ENCODE assay signal across 1 cellular context in genomic region chr1:113517346-113517745, GRCh38.
TF ChIP-seq lines count a peak whose summit lies in the region.

No MANE protein-coding gene starts in this region.

TF ChIP-seq in HepG2, 621 proteins besides CTCF, POLR2A, EP300 and RAD21 (continued from another document):
- 0 out of 2 replicates have a peak, but pooled peaks have one; percentile 25 for TF ChIP-seq PAXIP1 (CRISPR knock-in tag; conservative IDR thresholded peaks at IDR 0.05)
- TF ChIP-seq, protein P1, sequence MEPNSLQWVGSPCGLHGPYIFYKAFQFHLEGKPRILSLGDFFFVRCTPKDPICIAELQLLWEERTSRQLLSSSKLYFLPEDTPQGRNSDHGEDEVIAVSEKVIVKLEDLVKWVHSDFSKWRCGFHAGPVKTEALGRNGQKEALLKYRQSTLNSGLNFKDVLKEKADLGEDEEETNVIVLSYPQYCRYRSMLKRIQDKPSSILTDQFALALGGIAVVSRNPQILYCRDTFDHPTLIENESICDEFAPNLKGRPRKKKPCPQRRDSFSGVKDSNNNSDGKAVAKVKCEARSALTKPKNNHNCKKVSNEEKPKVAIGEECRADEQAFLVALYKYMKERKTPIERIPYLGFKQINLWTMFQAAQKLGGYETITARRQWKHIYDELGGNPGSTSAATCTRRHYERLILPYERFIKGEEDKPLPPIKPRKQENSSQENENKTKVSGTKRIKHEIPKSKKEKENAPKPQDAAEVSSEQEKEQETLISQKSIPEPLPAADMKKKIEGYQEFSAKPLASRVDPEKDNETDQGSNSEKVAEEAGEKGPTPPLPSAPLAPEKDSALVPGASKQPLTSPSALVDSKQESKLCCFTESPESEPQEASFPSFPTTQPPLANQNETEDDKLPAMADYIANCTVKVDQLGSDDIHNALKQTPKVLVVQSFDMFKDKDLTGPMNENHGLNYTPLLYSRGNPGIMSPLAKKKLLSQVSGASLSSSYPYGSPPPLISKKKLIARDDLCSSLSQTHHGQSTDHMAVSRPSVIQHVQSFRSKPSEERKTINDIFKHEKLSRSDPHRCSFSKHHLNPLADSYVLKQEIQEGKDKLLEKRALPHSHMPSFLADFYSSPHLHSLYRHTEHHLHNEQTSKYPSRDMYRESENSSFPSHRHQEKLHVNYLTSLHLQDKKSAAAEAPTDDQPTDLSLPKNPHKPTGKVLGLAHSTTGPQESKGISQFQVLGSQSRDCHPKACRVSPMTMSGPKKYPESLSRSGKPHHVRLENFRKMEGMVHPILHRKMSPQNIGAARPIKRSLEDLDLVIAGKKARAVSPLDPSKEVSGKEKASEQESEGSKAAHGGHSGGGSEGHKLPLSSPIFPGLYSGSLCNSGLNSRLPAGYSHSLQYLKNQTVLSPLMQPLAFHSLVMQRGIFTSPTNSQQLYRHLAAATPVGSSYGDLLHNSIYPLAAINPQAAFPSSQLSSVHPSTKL (CRISPR knock-in tag; IDR thresholded peaks at IDR 0.05), result peak; percentile 49
- TF ChIP-seq, protein P2, sequence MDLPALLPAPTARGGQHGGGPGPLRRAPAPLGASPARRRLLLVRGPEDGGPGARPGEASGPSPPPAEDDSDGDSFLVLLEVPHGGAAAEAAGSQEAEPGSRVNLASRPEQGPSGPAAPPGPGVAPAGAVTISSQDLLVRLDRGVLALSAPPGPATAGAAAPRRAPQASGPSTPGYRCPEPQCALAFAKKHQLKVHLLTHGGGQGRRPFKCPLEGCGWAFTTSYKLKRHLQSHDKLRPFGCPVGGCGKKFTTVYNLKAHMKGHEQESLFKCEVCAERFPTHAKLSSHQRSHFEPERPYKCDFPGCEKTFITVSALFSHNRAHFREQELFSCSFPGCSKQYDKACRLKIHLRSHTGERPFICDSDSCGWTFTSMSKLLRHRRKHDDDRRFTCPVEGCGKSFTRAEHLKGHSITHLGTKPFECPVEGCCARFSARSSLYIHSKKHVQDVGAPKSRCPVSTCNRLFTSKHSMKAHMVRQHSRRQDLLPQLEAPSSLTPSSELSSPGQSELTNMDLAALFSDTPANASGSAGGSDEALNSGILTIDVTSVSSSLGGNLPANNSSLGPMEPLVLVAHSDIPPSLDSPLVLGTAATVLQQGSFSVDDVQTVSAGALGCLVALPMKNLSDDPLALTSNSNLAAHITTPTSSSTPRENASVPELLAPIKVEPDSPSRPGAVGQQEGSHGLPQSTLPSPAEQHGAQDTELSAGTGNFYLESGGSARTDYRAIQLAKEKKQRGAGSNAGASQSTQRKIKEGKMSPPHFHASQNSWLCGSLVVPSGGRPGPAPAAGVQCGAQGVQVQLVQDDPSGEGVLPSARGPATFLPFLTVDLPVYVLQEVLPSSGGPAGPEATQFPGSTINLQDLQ (CRISPR knock-in tag; IDR thresholded peaks at IDR 0.05), result no peak
- 0 out of 2 replicates have a peak, but pooled peaks have one; percentile 26 for TF ChIP-seq BCL6 (CRISPR knock-in tag; IDR thresholded peaks at IDR 0.05)
- no peak for TF ChIP-seq FOXA1 (IDR thresholded peaks at IDR 0.05)
- TF ChIP-seq FOXA1 (CRISPR knock-in tag; IDR thresholded peaks at IDR 0.05), result 0 out of 2 replicates have a peak, but pooled peaks have one; percentile 26
- TF ChIP-seq, protein P3, sequence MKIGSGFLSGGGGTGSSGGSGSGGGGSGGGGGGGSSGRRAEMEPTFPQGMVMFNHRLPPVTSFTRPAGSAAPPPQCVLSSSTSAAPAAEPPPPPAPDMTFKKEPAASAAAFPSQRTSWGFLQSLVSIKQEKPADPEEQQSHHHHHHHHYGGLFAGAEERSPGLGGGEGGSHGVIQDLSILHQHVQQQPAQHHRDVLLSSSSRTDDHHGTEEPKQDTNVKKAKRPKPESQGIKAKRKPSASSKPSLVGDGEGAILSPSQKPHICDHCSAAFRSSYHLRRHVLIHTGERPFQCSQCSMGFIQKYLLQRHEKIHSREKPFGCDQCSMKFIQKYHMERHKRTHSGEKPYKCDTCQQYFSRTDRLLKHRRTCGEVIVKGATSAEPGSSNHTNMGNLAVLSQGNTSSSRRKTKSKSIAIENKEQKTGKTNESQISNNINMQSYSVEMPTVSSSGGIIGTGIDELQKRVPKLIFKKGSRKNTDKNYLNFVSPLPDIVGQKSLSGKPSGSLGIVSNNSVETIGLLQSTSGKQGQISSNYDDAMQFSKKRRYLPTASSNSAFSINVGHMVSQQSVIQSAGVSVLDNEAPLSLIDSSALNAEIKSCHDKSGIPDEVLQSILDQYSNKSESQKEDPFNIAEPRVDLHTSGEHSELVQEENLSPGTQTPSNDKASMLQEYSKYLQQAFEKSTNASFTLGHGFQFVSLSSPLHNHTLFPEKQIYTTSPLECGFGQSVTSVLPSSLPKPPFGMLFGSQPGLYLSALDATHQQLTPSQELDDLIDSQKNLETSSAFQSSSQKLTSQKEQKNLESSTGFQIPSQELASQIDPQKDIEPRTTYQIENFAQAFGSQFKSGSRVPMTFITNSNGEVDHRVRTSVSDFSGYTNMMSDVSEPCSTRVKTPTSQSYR (CRISPR knock-in tag; IDR thresholded peaks at IDR 0.05; ENCODE audit: borderline replicate concordance), result peak; percentile 59; the same call in 1 of the 2 replicates
- no peak for TF ChIP-seq ZNF773 (CRISPR knock-in tag; IDR thresholded peaks at IDR 0.05; ENCODE audit: borderline replicate concordance)
- TF ChIP-seq NR2F1 (CRISPR knock-in tag; IDR thresholded peaks at IDR 0.05), result no peak
- no peak for TF ChIP-seq PCBP2 (optimal IDR thresholded peaks at IDR 0.05; ENCODE audit: low read depth, low read length, poor library complexity, severe bottlenecking)
- TF ChIP-seq MXD3 (CRISPR knock-in tag; IDR thresholded peaks at IDR 0.05), result no peak
- no peak for TF ChIP-seq ELF4 (CRISPR knock-in tag; IDR thresholded peaks at IDR 0.05; ENCODE audit: borderline replicate concordance)
- TF ChIP-seq MEIS2 (CRISPR knock-in tag; IDR thresholded peaks at IDR 0.05), result no peak
- TF ChIP-seq SOX6 (IDR thresholded peaks at IDR 0.05), result no peak
- TF ChIP-seq SOX6 (CRISPR knock-in tag; IDR thresholded peaks at IDR 0.05), result no peak
- TF ChIP-seq NCOA2 (CRISPR knock-in tag; IDR thresholded peaks at IDR 0.05), result peak; percentile 48; the same call in 1 of the 2 replicates
